ENCODE assay signal across 9 cellular contexts in the genomic region with DNA sequence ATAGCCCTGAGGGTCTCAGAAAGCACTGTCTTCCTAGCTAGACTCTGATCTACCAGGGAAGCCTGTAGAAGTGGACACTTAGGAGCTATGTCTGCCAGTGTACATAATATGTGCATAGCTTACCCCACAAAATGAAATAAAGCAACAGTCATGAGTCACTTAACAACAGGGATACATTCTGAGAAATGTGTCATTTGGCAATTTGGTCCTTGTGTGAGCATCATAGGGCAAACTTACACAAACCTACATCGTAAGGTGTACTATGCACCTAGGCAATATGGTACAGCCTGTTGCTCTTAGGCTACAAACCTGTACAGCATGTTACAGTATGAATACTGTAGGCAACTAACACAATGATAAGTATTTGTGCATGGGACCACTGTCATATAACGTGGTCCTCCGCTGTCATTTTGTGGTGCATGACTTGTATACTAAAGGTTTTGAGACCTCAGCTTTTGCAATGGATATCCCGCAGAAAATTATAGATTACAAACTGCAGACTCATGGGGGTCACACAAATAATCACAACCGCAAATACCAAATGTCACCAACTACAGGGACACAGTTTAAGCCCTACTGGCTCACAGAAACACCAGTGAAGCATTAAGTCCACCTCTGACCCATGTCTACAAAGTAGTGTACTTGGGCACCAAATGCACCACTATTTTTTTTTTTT. TPM values are rescaled to one million over a fixed set of nuclear protein-coding genes. Genes with fewer than 3 reads are reported as not detected.
DNase-seq lines count a peak whose midpoint lies in the region; ATAC-seq, FAIRE-seq and TF ChIP-seq lines count a peak whose summit lies in the region.
"Had no signal": no experiment of that assay in that cellular context is flagged by ENCODE, and none has a peak within 500 bp of the region (broad histone marks: within the 10 kb centered on the region; RNA-seq: fewer than 3 reads in every experiment).

No MANE protein-coding gene starts in this region.

- H4K20me1 ChIP-seq in astrocyte (ENCODE audit: insufficient read depth, low read length) = peaks cover 52% of the 10 kb centered on the region

- peak overlapping the region; percentile 93 for H3K27ac ChIP-seq in left ventricle myocardium inferior (replicated peaks)
- H3K27ac ChIP-seq in astrocyte (ENCODE audit: low read depth, low read length) = no peak overlapping the region
- peak overlapping the region; percentile 34 to 72 for H3K27ac ChIP-seq in lung (ENCODE audit: low read depth in 1 of 2, low read length in 1 of 2)
- H3K27ac ChIP-seq in vagina = peak overlapping the region; percentile 90

- no peak for FAIRE-seq in astrocyte (lab: Jason Lieb, UNC)

- H2AFZ ChIP-seq in astrocyte (ENCODE audit: low read depth, low read length) = no peak overlapping the region

- no peaks in the 10 kb centered on the region for H3K9me3 ChIP-seq in left ventricle myocardium inferior (replicated peaks)
- H3K9me3 ChIP-seq in astrocyte (ENCODE audit: insufficient read depth, low read depth, low read length) = no peaks in the 10 kb centered on the region
- H3K9me3 ChIP-seq in lung (ENCODE audit: control insufficient read depth in 2 of 2, insufficient read depth in 1 of 2, low read length in 1 of 2) = no peaks in the 10 kb centered on the region
- H3K9me3 ChIP-seq in vagina = no peaks in the 10 kb centered on the region

- H3K4me3 Mint-ChIP-seq in astrocyte (ENCODE audit: unreplicated experiment) = peak overlapping the region; percentile 97

- no peaks in the 10 kb centered on the region for H3K27me3 ChIP-seq in left ventricle myocardium inferior (ENCODE audit: low read depth)
- H3K27me3 ChIP-seq in astrocyte (ENCODE audit: insufficient read depth, low read length) = no peaks in the 10 kb centered on the region
- no peaks in the 10 kb centered on the region for H3K27me3 ChIP-seq in lung (ENCODE audit: control insufficient read depth, insufficient read depth)
- no peaks in the 10 kb centered on the region for H3K27me3 ChIP-seq in vagina

- TF ChIP-seq CTCF in left ventricle myocardium inferior (IDR thresholded peaks at IDR 0.05; ENCODE audit: borderline replicate concordance) (no peak), astrocyte (IDR thresholded peaks at IDR 0.05; ENCODE audit: insufficient read depth, low read depth, low read length) (no peak), lung (IDR thresholded peaks at IDR 0.05; ENCODE audit: control extremely low read depth, extremely low read depth) (no peak), vagina (IDR thresholded peaks at IDR 0.05) (no peak)

- H3K36me3 ChIP-seq in left ventricle myocardium inferior = no peaks in the 10 kb centered on the region
- no peaks in the 10 kb centered on the region for H3K36me3 ChIP-seq in astrocyte (ENCODE audit: insufficient read depth, low read length)
- no peaks in the 10 kb centered on the region for H3K36me3 ChIP-seq in lung (ENCODE audit: control insufficient read depth in 2 of 2, insufficient read depth in 2 of 2, low read length in 2 of 2)
- H3K36me3 ChIP-seq in vagina = no peaks in the 10 kb centered on the region

- peaks cover 65% of the 10 kb centered on the region for H3K79me2 ChIP-seq in astrocyte (ENCODE audit: insufficient read depth, low read length)

- no peak overlapping the region for H3K27ac Mint-ChIP-seq in astrocyte (ENCODE audit: unreplicated experiment)

- DNase-seq in left ventricle myocardium inferior (no peak), left cardiac atrium (no peak), astrocyte (ENCODE audit: low read depth) (peak; percentile 16), lung (ENCODE audit: low spot score) (no peak), vagina (ENCODE audit: extremely low spot score in 2 of 2) (no peak), RPMI8226 (no peak)
- DNase-seq: NCI-H524 had no signal

- 94 to 96% methylated on average over 5 of the region's 5 CpGs for WGBS in lung, 2 donors

- H3K9ac ChIP-seq in astrocyte (ENCODE audit: low read length) = no peak overlapping the region

- peaks cover 61% of the 10 kb centered on the region for H3K4me1 ChIP-seq in left ventricle myocardium inferior
- H3K4me1 ChIP-seq in astrocyte (ENCODE audit: insufficient read depth, low read length) = peaks cover 13% of the 10 kb centered on the region
- peaks cover 11 to 13% of the 10 kb centered on the region in 2 donors for H3K4me1 ChIP-seq in lung (ENCODE audit: control insufficient read depth in 2 of 2, insufficient read depth in 2 of 2, low read length in 2 of 2)
- H3K4me1 ChIP-seq in vagina = peaks cover 57% of the 10 kb centered on the region

- no peaks in the 10 kb centered on the region for H3K9me3 Mint-ChIP-seq in astrocyte (ENCODE audit: unreplicated experiment)

- ATAC-seq in left cardiac atrium (no peak), lung (ENCODE audit: insufficient read depth, low FRiP score) (no peak), GM19023 (IDR thresholded peaks at IDR 0.05; ENCODE audit: unreplicated experiment) (no peak), GM18909 (IDR thresholded peaks at IDR 0.05; ENCODE audit: poor library complexity, unreplicated experiment) (no peak)

- intact Hi-C loops in left ventricle myocardium inferior (cut with micrococcal nuclease) = no loop called here
- intact Hi-C loops in left cardiac atrium (cut with DNase I) = no loop called here
- intact Hi-C loops in vagina (cut with DNase I) = no loop called here

- H3K4me3 ChIP-seq in left ventricle myocardium inferior (peak overlapping the region; percentile 88), astrocyte (ENCODE audit: insufficient read depth, low read depth, low read length) (peak overlapping the region; percentile 71), lung (no peak overlapping the region), vagina (peak overlapping the region; percentile 71 to 72)

- H3K36me3 Mint-ChIP-seq in astrocyte (ENCODE audit: low read depth, unreplicated experiment) = peaks cover 2% of the 10 kb centered on the region

- H3K4me2 ChIP-seq in astrocyte (ENCODE audit: low read length) = peak overlapping the region; percentile 85

- no peaks in the 10 kb centered on the region for H3K4me1 Mint-ChIP-seq in astrocyte (ENCODE audit: low read depth, unreplicated experiment)

- no peaks in the 10 kb centered on the region for H3K27me3 Mint-ChIP-seq in astrocyte (ENCODE audit: low read depth, unreplicated experiment)

- no peak for TF ChIP-seq POLR2A in vagina (IDR thresholded peaks at IDR 0.05)

RNA-seq across cellular contexts. Expression of a gene that starts 1.7 kb away (rescaled TPM):
- total RNA-seq in left ventricle myocardium inferior (39.6 TPM), left cardiac atrium (10 to 100 TPM; 27.8 to 37.4 TPM), astrocyte (23.0 and 24.0 TPM in 2 replicates), lung (10 to 100 TPM; 23.0 to 25.5 TPM), vagina (21.1 TPM)
- polyA plus RNA-seq in lung = 10 to 100 TPM; 11.8 to 16.4 TPM

RNA-seq across cellular contexts. Expression of a gene that starts 21.6 kb away (rescaled TPM):
- total RNA-seq in left ventricle myocardium inferior (44.9 TPM), left cardiac atrium (10 to 100 TPM; 38.8 to 40.7 TPM), astrocyte (13.9 and 14.0 TPM in 2 replicates), lung (10 to 100 TPM in 1 of 2 donors, 1 to 10 TPM in 1; 8.8 to 25.6 TPM), vagina (25.5 TPM)
- 10 to 100 TPM; 11.9 to 22.4 TPM for polyA plus RNA-seq in lung

RNA-seq across cellular contexts. Expression of a gene that starts 35.4 kb away (rescaled TPM):
- total RNA-seq in left ventricle myocardium inferior (167 TPM), left cardiac atrium (100 to 1,000 TPM; 125 to 139 TPM), astrocyte (93.9 and 95.0 TPM in 2 replicates), lung (10 to 100 TPM; 33.6 to 96.7 TPM), vagina (68.8 TPM)
- polyA plus RNA-seq in lung = 100 to 1,000 TPM; 119 to 126 TPM
